ENCODE assay signal across 13 cellular contexts in the genomic region with DNA sequence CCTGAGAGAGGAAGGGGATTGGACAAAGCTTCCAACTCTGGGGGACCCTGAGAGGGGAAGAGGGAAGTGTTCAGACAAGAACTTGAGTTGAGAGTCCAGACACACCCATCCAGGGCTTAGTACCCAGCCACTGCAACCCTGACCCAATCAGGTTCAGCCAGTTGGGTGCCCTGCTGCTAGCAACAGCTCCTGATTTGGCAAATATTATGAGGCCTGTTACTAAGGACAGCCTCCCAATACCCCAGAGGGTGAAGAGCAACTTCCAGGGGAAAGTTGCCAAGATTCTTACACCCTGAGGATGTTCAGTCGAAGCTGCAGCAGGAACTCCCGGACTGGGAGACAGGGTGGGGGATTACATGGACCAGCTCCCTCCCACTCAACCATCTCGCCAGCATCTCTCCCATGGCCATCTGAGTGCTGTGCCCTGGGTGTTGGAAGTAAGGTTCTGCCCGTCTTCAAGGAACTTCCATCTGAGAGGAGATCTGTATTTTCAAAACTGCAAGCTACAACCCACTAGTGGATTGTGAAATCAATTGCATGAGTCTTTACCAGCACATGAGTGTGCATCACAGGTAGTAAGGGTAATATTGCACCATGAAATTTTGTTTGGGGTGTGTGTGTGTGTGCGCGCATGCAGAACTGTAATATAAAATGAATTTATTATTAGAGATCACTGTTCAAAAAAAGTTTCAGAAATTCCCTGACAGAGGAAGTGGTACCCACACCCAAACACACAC. TPM values are rescaled to one million over a fixed set of nuclear protein-coding genes. Genes with fewer than 3 reads are reported as not detected.
A peak's percentile ranks its signal among the peaks of the same experiment; 100 is the strongest.
DNase-seq lines count a peak whose midpoint lies in the region; ATAC-seq, FAIRE-seq and TF ChIP-seq lines count a peak whose summit lies in the region.
"Had no signal": no experiment of that assay in that cellular context is flagged by ENCODE, and none has a peak within 500 bp of the region (broad histone marks: within the 10 kb centered on the region; RNA-seq: fewer than 3 reads in every experiment).

No MANE protein-coding gene starts in this region.

- CTCF ChIA-PET in A549 (lab: Yijun Ruan, JAX) (interaction anchor here (1.0 to 4.7 kb wide), 6 partner anchors 10 to 717 kb away, joined by 3 to 27 read pairs (median 6); no protein-coding TSS in a partner anchor), MCF 10A (lab: Yijun Ruan, JAX) (interaction anchor here (0.5 to 1.9 kb wide), 11 partner anchors 13 to 581 kb away, joined by 3 to 6 read pairs (median 3); no protein-coding TSS in a partner anchor)

- H3K27me3 Mint-ChIP-seq in MCF 10A (ENCODE audit: insufficient read depth, unreplicated experiment), result no peaks in the 10 kb centered on the region
- H3K27me3 Mint-ChIP-seq: activated naive CD8-positive, alpha-beta T cell had no signal

- DNase-seq in A549 (ENCODE audit: low read depth in 1 of 2, low spot score in 1 of 2) (peak; percentile 52 to 89), HT-29 (ENCODE audit: low spot score) (peak; percentile 59), MCF 10A (ENCODE audit: unreplicated experiment) (peak; percentile 83), iris pigment epithelial cell (ENCODE audit: low read depth) (peak; percentile 77), OCI-M1 (lab: John Stamatoyannopoulos, UW) (no peak), NCI-H748 treated with DMSO at 0.1 percent for 48 hours (lab: John Stamatoyannopoulos, UW) (no peak), DMS153 (lab: John Stamatoyannopoulos, UW) (no peak)
- no peak for DNase-seq in stimulated activated effector memory CD8-positive, alpha-beta T cell treated with anti-CD3 and anti-CD28 coated beads, Interleukin-12 subunit alpha, Interleukin-12 subunit beta, amount 100 ng/mL, for 72 hours (ENCODE audit: low spot score in 2 of 2)
- DNase-seq: activated CD8-positive, alpha-beta T cell treated with anti-CD3 and anti-CD28 coated beads, Interleukin-2, amount 10 ng/mL, durations not matched to agents 7 days and 5 days; BE2C; NCI-H345 had no signal

- intact Hi-C loops in MCF 10A (cut with micrococcal nuclease), result no loop called here

- H3K4me1 Mint-ChIP-seq in MCF 10A (ENCODE audit: insufficient read depth, unreplicated experiment), result peaks cover 21% of the 10 kb centered on the region
- no peaks in the 10 kb centered on the region for H3K4me1 Mint-ChIP-seq in stimulated activated effector memory CD8-positive, alpha-beta T cell treated with anti-CD3 and anti-CD28 coated beads, Interleukin-12 subunit alpha, Interleukin-12 subunit beta, amount 100 ng/mL, for 72 hours

- no peaks in the 10 kb centered on the region for H3K9me3 ChIP-seq in A549
- H3K9me3 ChIP-seq: BE2C had no signal

- no peak overlapping the region for H3K4me3 ChIP-seq in A549

- H3K27ac Mint-ChIP-seq in MCF 10A (ENCODE audit: low read depth, unreplicated experiment), result peak overlapping the region; percentile 99
- no peak overlapping the region for H3K27ac Mint-ChIP-seq in stimulated activated effector memory CD8-positive, alpha-beta T cell treated with anti-CD3 and anti-CD28 coated beads, Interleukin-12 subunit alpha, Interleukin-12 subunit beta, amount 100 ng/mL, for 72 hours
- H3K27ac Mint-ChIP-seq: activated CD8-positive, alpha-beta T cell treated with anti-CD3 and anti-CD28 coated beads, Interleukin-2, amount 10 ng/mL, durations not matched to agents 7 days and 5 days; activated naive CD8-positive, alpha-beta T cell had no signal

- no peak for TF ChIP-seq EP300 in A549 (IDR thresholded peaks at IDR 0.05)

- no peak for TF ChIP-seq POLR2A in A549 (IDR thresholded peaks at IDR 0.05; ENCODE audit: low read length)

- TF ChIP-seq RAD21 in A549 (conservative IDR thresholded peaks at IDR 0.05 in 1 of 2, IDR thresholded peaks at IDR 0.05 in 1 of 2), result no peak

- H3K27ac ChIP-seq in A549, result peak overlapping the region; percentile 46 to 78; a peak in 5 of 6 replicates
- H3K27ac ChIP-seq: parathyroid adenoma had no signal

- H3K4me3 Mint-ChIP-seq in MCF 10A (ENCODE audit: unreplicated experiment), result peak overlapping the region; percentile 15
- no peak overlapping the region for H3K4me3 Mint-ChIP-seq in stimulated activated effector memory CD8-positive, alpha-beta T cell treated with anti-CD3 and anti-CD28 coated beads, Interleukin-12 subunit alpha, Interleukin-12 subunit beta, amount 100 ng/mL, for 72 hours
- H3K4me3 Mint-ChIP-seq: activated CD8-positive, alpha-beta T cell treated with anti-CD3 and anti-CD28 coated beads, Interleukin-2, amount 10 ng/mL, durations not matched to agents 7 days and 5 days; activated naive CD8-positive, alpha-beta T cell had no signal

- peaks cover 5% of the 10 kb centered on the region for H3K36me3 Mint-ChIP-seq in MCF 10A (ENCODE audit: insufficient read depth, unreplicated experiment)
- H3K36me3 Mint-ChIP-seq in stimulated activated effector memory CD8-positive, alpha-beta T cell treated with anti-CD3 and anti-CD28 coated beads, Interleukin-12 subunit alpha, Interleukin-12 subunit beta, amount 100 ng/mL, for 72 hours, result no peaks in the 10 kb centered on the region
- H3K36me3 Mint-ChIP-seq: activated naive CD8-positive, alpha-beta T cell had no signal

- WGBS in A549 (ENCODE audit: missing lambda C conversion rate), result 77% methylated on average over 5 of the region's 6 CpGs

- BruUV-seq in MCF 10A (replicated peaks; lab: Mats Ljungman, UMichigan), result no TSS peak

- FAIRE-seq in A549 (lab: Jason Lieb, UNC), result no peak

- POLR2A ChIA-PET in A549 (lab: Yijun Ruan, JAX), result interaction anchor here (0.8 to 1.3 kb wide), 3 partner anchors 13 to 705 kb away, joined by 3 to 4 read pairs (median 4); partner anchors contain the start of gene EIF4B
- POLR2A ChIA-PET in MCF 10A (lab: Yijun Ruan, JAX), result interaction anchor here (0.5 to 4.7 kb wide), 18 partner anchors 13 to 488 kb away, joined by 3 to 57 read pairs (median 4); partner anchors contain the start of gene KRT5

- no peak for TF ChIP-seq CTCF in A549 (IDR thresholded peaks at IDR 0.05)
- no peak for TF ChIP-seq CTCF in MCF 10A (IDR thresholded peaks at IDR 0.05; ENCODE audit: unreplicated experiment)

- peaks cover 18% of the 10 kb centered on the region for H3K4me1 ChIP-seq in A549
- H3K4me1 ChIP-seq: BE2C, parathyroid adenoma had no signal

- peak overlapping the region; percentile 52 for H3K4me2 ChIP-seq in A549

- peak; percentile 93 to 95 for ATAC-seq in A549
- no peak for ATAC-seq in stimulated activated effector memory CD8-positive, alpha-beta T cell treated with anti-CD3 and anti-CD28 coated beads, Interleukin-12 subunit alpha, Interleukin-12 subunit beta, amount 100 ng/mL, for 72 hours
- ATAC-seq: activated CD8-positive, alpha-beta T cell treated with anti-CD3 and anti-CD28 coated beads, Interleukin-2, amount 10 ng/mL, durations not matched to agents 7 days and 5 days had no signal

- no peaks in the 10 kb centered on the region for H3K9me3 Mint-ChIP-seq in MCF 10A (ENCODE audit: unreplicated experiment)
- H3K9me3 Mint-ChIP-seq in stimulated activated effector memory CD8-positive, alpha-beta T cell treated with anti-CD3 and anti-CD28 coated beads, Interleukin-12 subunit alpha, Interleukin-12 subunit beta, amount 100 ng/mL, for 72 hours, result no peaks in the 10 kb centered on the region

TF ChIP-seq in A549, 52 proteins besides CTCF, POLR2A, EP300 and RAD21 (continues in another document):
- TF ChIP-seq ZFP36 (IDR thresholded peaks at IDR 0.05; ENCODE audit: borderline replicate concordance, partially characterized antibody) (no peak), RNF2 (IDR thresholded peaks at IDR 0.05; ENCODE audit: borderline replicate concordance, low read depth) (no peak), HOXB5 (CRISPR knock-in tag; IDR thresholded peaks at IDR 0.05) (no peak), MAZ (IDR thresholded peaks at IDR 0.05; ENCODE audit: borderline replicate concordance, low read depth, low read length) (no peak), RARB (CRISPR knock-in tag; IDR thresholded peaks at IDR 0.05) (no peak), BHLHE40 (IDR thresholded peaks at IDR 0.05; ENCODE audit: low read depth, low read length) (no peak), CEBPB (IDR thresholded peaks at IDR 0.05) (peak; percentile 53 to 62; a peak in 3 of 4 replicates), CHD2 (IDR thresholded peaks at IDR 0.05; ENCODE audit: low read length, partially characterized antibody) (no peak), KDM5A (IDR thresholded peaks at IDR 0.05) (no peak), NR3C1 (IDR thresholded peaks at IDR 0.05) (no peak)

RNA-seq across cellular contexts. Expression of gene KRT78, which starts 11.5 kb away (rescaled TPM):
- 0.09 TPM in 1 of 2 replicates, not detected in the other for polyA plus RNA-seq in A549 (2011; rRNA removed)
- polyA plus RNA-seq in A549 (2012; cell fraction: cytosol; rRNA removed), result 0.03 TPM in 2 replicates
- 0.20 and 0.29 TPM in 2 replicates for polyA plus RNA-seq in A549 (2012; cell fraction: nucleus; rRNA removed)
- 0.12 TPM in 2 of 3 replicates, not detected in the other for polyA plus RNA-seq in A549 (2017; fragmentation: RNase III; extraction: RNeasy Plus Mini Kit Qiagen cat#74134 plus additional on column Dnase treatment)
- polyA minus RNA-seq in A549 (2011; rRNA and poly(A)+ RNA removed), result 0.17 TPM in 1 of 2 replicates, not detected in the other
- total RNA-seq in HT-29 (2014; rRNA removed; shearing (Covaris generic)), result not detected in 2 replicates
- total RNA-seq in MCF 10A (2022), result not detected in 2 replicates
- total RNA-seq: activated CD8-positive, alpha-beta T cell treated with anti-CD3 and anti-CD28 coated beads, Interleukin-2, amount 10 ng/mL, durations not matched to agents 7 days and 5 days had no signal

RNA-seq across cellular contexts. Expression of gene KRT79, which starts 26.2 kb away (rescaled TPM):
- 0.05 and 0.07 TPM in 2 replicates for polyA plus RNA-seq in A549 (2011; rRNA removed)
- 0.04 and 0.07 TPM in 2 replicates for polyA plus RNA-seq in A549 (2012; cell fraction: cytosol; rRNA removed)
- polyA plus RNA-seq in A549 (2012; cell fraction: nucleus; rRNA removed), result 0.12 and 0.47 TPM in 2 replicates
- polyA plus RNA-seq in A549 (2017; fragmentation: RNase III; extraction: RNeasy Plus Mini Kit Qiagen cat#74134 plus additional on column Dnase treatment), result 0.08 TPM in 1 of 3 replicates, not detected in the others
- polyA minus RNA-seq in A549 (2011; rRNA and poly(A)+ RNA removed), result 0.29 TPM in 1 of 2 replicates, not detected in the other
- not detected in 2 replicates for total RNA-seq in HT-29 (2014; rRNA removed; shearing (Covaris generic))
- total RNA-seq in MCF 10A (2022), result not detected in 2 replicates
- total RNA-seq: activated CD8-positive, alpha-beta T cell treated with anti-CD3 and anti-CD28 coated beads, Interleukin-2, amount 10 ng/mL, durations not matched to agents 7 days and 5 days had no signal

RNA-seq across cellular contexts. Expression of gene KRT8, which starts 44.6 kb away (rescaled TPM):
- polyA plus RNA-seq in A549 (2011; rRNA removed) (1,385 and 2,250 TPM in 2 replicates), A549 (2017; fragmentation: RNase III; extraction: RNeasy Plus Mini Kit Qiagen cat#74134 plus additional on column Dnase treatment) (3,173 to 3,781 TPM (median 3,633 TPM) in 3 replicates)
- 2,547 and 2,774 TPM in 2 replicates for polyA plus RNA-seq in A549 (2012; cell fraction: cytosol; rRNA removed)
- 3,370 and 4,681 TPM in 2 replicates for polyA plus RNA-seq in A549 (2012; cell fraction: nucleus; rRNA removed)
- 2,077 and 2,477 TPM in 2 replicates for polyA minus RNA-seq in A549 (2011; rRNA and poly(A)+ RNA removed)
- 5,686 and 5,723 TPM in 2 replicates for total RNA-seq in HT-29 (2014; rRNA removed; shearing (Covaris generic))
- 179 and 230 TPM in 2 replicates for total RNA-seq in MCF 10A (2022)
- total RNA-seq: activated CD8-positive, alpha-beta T cell treated with anti-CD3 and anti-CD28 coated beads, Interleukin-2, amount 10 ng/mL, durations not matched to agents 7 days and 5 days had no signal

RNA-seq across cellular contexts. Expression of gene KRT4, which starts 46.4 kb away (rescaled TPM):
- polyA plus RNA-seq in A549 (2011; rRNA removed) (12.7 and 12.8 TPM in 2 replicates), A549 (2017; fragmentation: RNase III; extraction: RNeasy Plus Mini Kit Qiagen cat#74134 plus additional on column Dnase treatment) (2.1 to 3.2 TPM (median 2.8 TPM) in 3 replicates)
- polyA plus RNA-seq in A549 (2012; cell fraction: cytosol; rRNA removed), result 10.2 and 10.3 TPM in 2 replicates
- 10.0 and 11.4 TPM in 2 replicates for polyA plus RNA-seq in A549 (2012; cell fraction: nucleus; rRNA removed)
- 13.4 and 14.5 TPM in 2 replicates for polyA minus RNA-seq in A549 (2011; rRNA and poly(A)+ RNA removed)
- 0.47 TPM in 1 of 2 replicates, not detected in the other for total RNA-seq in HT-29 (2014; rRNA removed; shearing (Covaris generic))
- not detected in 2 replicates for total RNA-seq in MCF 10A (2022)
- total RNA-seq: activated CD8-positive, alpha-beta T cell treated with anti-CD3 and anti-CD28 coated beads, Interleukin-2, amount 10 ng/mL, durations not matched to agents 7 days and 5 days had no signal

Comparison
In these comparisons a context has a peak if more than half of its experiments do, and no peak if none do; other contexts are left out.
1. DNase-seq: peak in A549 (2 of 2), HT-29 (single experiment), MCF 10A (single experiment) and iris pigment epithelial cell (single experiment); none in OCI-M1 (single experiment), NCI-H748 treated with DMSO at 0.1 percent for 48 hours (single experiment), stimulated activated effector memory CD8-positive, alpha-beta T cell treated with anti-CD3 and anti-CD28 coated beads, Interleukin-12 subunit alpha, Interleukin-12 subunit beta, amount 100 ng/mL, for 72 hours (0 of 2) and DMS153 (single experiment).
2. RNA of gene KRT8, which starts 44.6 kb away (total RNA-seq): 5,686 to 5,723 TPM in HT-29; 179 to 230 TPM in MCF 10A; every median in the first group is over 10 times any median in the second.